ENCODE assay signal across 8 cellular contexts in genomic region chr7:23181684-23182553, GRCh38. TPM values are rescaled to one million over a fixed set of nuclear protein-coding genes. Genes with fewer than 3 reads are reported as not detected.
DNase-seq lines count a peak whose midpoint lies in the region; ATAC-seq and TF ChIP-seq lines count a peak whose summit lies in the region.

Gene NUP42 (plus strand): TSS chr7:23182048. CDS start chr7:23182086, 38 bp downstream.

- H3K27me3 ChIP-seq in KMS-11 (ENCODE audit: insufficient read depth, low read depth) (no peaks in the 10 kb centered on the region), Peyer's patch (no peaks in the 10 kb centered on the region), muscle layer of colon (ENCODE audit: control insufficient read depth in 1 of 2, insufficient read depth in 2 of 2, low read length in 2 of 2) (no peaks in the 10 kb centered on the region)

- TF ChIP-seq CTCF in KMS-11 (conservative IDR thresholded peaks at IDR 0.05; ENCODE audit: low read depth, low read length) (no peak), Peyer's patch (IDR thresholded peaks at IDR 0.05) (no peak)

- H3K4me1 ChIP-seq in KMS-11 (ENCODE audit: low read depth, poor library complexity, severe bottlenecking): peaks cover 40% of the 10 kb centered on the region
- H3K4me1 ChIP-seq in Peyer's patch: peaks cover 0 to 12% (median 6%) of the 10 kb centered on the region in 4 donors
- H3K4me1 ChIP-seq in muscle layer of colon (ENCODE audit: insufficient read depth, low read length): peaks cover 20% of the 10 kb centered on the region

- ATAC-seq in GM21737 (IDR thresholded peaks at IDR 0.05; ENCODE audit: unreplicated experiment): peak; percentile 96
- peak; percentile 99 for ATAC-seq in esophagus mucosa

- peak within 1 kb of the TSS; percentile 96 for H3K27ac ChIP-seq in KMS-11
- H3K27ac ChIP-seq in Peyer's patch: peak within 1 kb of the TSS; percentile 83 to 94 (median 91)
- H3K27ac ChIP-seq in muscle layer of colon (ENCODE audit: low read depth, low read length): peak within 1 kb of the TSS; percentile 84

- peaks cover 20% of the 10 kb centered on the region; the same call in 1 of the 2 replicates for H3K36me3 ChIP-seq in KMS-11 (ENCODE audit: insufficient read depth)
- H3K36me3 ChIP-seq in Peyer's patch: peaks cover 0 to 16% (median 0%) of the 10 kb centered on the region in 3 donors
- H3K36me3 ChIP-seq in muscle layer of colon (ENCODE audit: insufficient read depth, low read length): peaks cover 7% of the 10 kb centered on the region

- no peak within 1 kb of the TSS for H3K4me3 ChIP-seq in KMS-11 (IDR thresholded peaks at IDR 0.05; ENCODE audit: insufficient read depth, low read depth, low read length)
- peak within 1 kb of the TSS; percentile 63 to 85 (median 78) for H3K4me3 ChIP-seq in Peyer's patch
- H3K4me3 ChIP-seq in muscle layer of colon (ENCODE audit: low read depth in 1 of 2, low read length in 2 of 2): peak within 1 kb of the TSS; percentile 97 to 99

- H3K79me2 ChIP-seq in KMS-11 (ENCODE audit: insufficient read depth, low read depth): peaks cover 58% of the 10 kb centered on the region

- H3K9me3 ChIP-seq in Peyer's patch (no peaks in the 10 kb centered on the region), muscle layer of colon (ENCODE audit: low read length) (no peaks in the 10 kb centered on the region)

- H3K9ac ChIP-seq in KMS-11 (peak within 1 kb of the TSS; percentile 97), muscle layer of colon (ENCODE audit: low read length) (peak within 1 kb of the TSS; percentile 91)

- H4K20me1 ChIP-seq in KMS-11 (ENCODE audit: insufficient read depth): no peaks in the 10 kb centered on the region

- TF ChIP-seq POLR2A in Peyer's patch (IDR thresholded peaks at IDR 0.05): peak; percentile 58 to 79

- peak within 1 kb of the TSS; percentile 90 for H2AFZ ChIP-seq in KMS-11 (ENCODE audit: low read depth)

- peak within 1 kb of the TSS; percentile 80 for H3K4me2 ChIP-seq in KMS-11

- peak; percentile 100 for DNase-seq in DMS53 treated with DMSO at 0.1 percent for 48 hours (lab: John Stamatoyannopoulos, UW; ENCODE audit: unreplicated experiment)
- DNase-seq in Peyer's patch: peak; percentile 93 to 99 (median 97)
- peak; percentile 96 to 98 for DNase-seq in activated T-cell treated with anti-CD3 and anti-CD28 coated beads, Interleukin-2, amount 50 U/mL, for 48 hours
- peak; percentile 92 for DNase-seq in stimulated activated CD8-positive, alpha-beta memory T cell treated with anti-CD3 and anti-CD28 coated beads, Interleukin-7, amount 100 ng/mL, for 24 hours (ENCODE audit: low read depth)

RNA-seq across cellular contexts. Expression of gene NUP42, which starts in this region (rescaled TPM):
- total RNA-seq in Peyer's patch (10 to 100 TPM; 23.1 to 92.1 (median 53.7) TPM), esophagus mucosa (18.2 TPM)
